ENCODE assay signal across 10 cellular contexts in genomic region chrX:143634373-143634685, GRCh38. TPM values are rescaled to one million over a fixed set of nuclear protein-coding genes. Genes with fewer than 3 reads are reported as not detected.
A peak's percentile ranks its signal among the peaks of the same experiment; 100 is the strongest.
DNase-seq lines count a peak whose midpoint lies in the region; ATAC-seq and TF ChIP-seq lines count a peak whose summit lies in the region.
"Had no signal": no experiment of that assay in that cellular context is flagged by ENCODE, and none has a peak within 500 bp of the region (broad histone marks: within the 10 kb centered on the region; RNA-seq: fewer than 3 reads in every experiment).

No MANE protein-coding gene starts in this region.

- H3K4me3 Mint-ChIP-seq in dendritic cell treated with granulocyte-macrophage colony-stimulating factor and Interleukin-4, amounts not matched to agents 40 ng/mL and 50 ng/mL, for 4 days = peak overlapping the region; percentile 97
- peak overlapping the region; percentile 82 for H3K4me3 Mint-ChIP-seq in mesothelial cell of epicardium
- H3K4me3 Mint-ChIP-seq: activated T-cell treated with anti-CD3 and anti-CD28 coated beads, Interleukin-2, amount 50 U/mL, for 72 hours had no signal

- peaks cover 20% of the 10 kb centered on the region for H3K27me3 Mint-ChIP-seq in dendritic cell treated with granulocyte-macrophage colony-stimulating factor and Interleukin-4, amounts not matched to agents 40 ng/mL and 50 ng/mL, for 4 days
- H3K27me3 Mint-ChIP-seq in mesothelial cell of epicardium (ENCODE audit: low read depth) = peaks cover 52% of the 10 kb centered on the region

- no peaks in the 10 kb centered on the region for H3K9me3 ChIP-seq in stomach

- TF ChIP-seq CTCF in mesothelial cell of epicardium (IDR thresholded peaks at IDR 0.05; ENCODE audit: unreplicated experiment) = no peak
- TF ChIP-seq CTCF in stomach (IDR thresholded peaks at IDR 0.05) = no peak

- WGBS in stomach, 5 donors = 1 to 40% (median 10%) methylated on average over 4 to 23 of the region's 24 CpGs; no CpG with 5 or more reads in 1 of the 5 donors

- H3K4me1 Mint-ChIP-seq in dendritic cell treated with granulocyte-macrophage colony-stimulating factor and Interleukin-4, amounts not matched to agents 40 ng/mL and 50 ng/mL, for 4 days (ENCODE audit: low read depth) = peaks cover 29% of the 10 kb centered on the region
- H3K4me1 Mint-ChIP-seq in mesothelial cell of epicardium = peaks cover 10% of the 10 kb centered on the region

- no peak overlapping the region for H3K27ac ChIP-seq in stomach

- H3K9me3 Mint-ChIP-seq in dendritic cell treated with granulocyte-macrophage colony-stimulating factor and Interleukin-4, amounts not matched to agents 40 ng/mL and 50 ng/mL, for 4 days = no peaks in the 10 kb centered on the region
- H3K9me3 Mint-ChIP-seq in mesothelial cell of epicardium = peaks cover 8% of the 10 kb centered on the region

- H3K27ac Mint-ChIP-seq in dendritic cell treated with granulocyte-macrophage colony-stimulating factor and Interleukin-4, amounts not matched to agents 40 ng/mL and 50 ng/mL, for 4 days = no peak overlapping the region
- no peak overlapping the region for H3K27ac Mint-ChIP-seq in mesothelial cell of epicardium
- H3K27ac Mint-ChIP-seq: activated T-cell treated with anti-CD3 and anti-CD28 coated beads, Interleukin-2, amount 50 U/mL, for 72 hours had no signal

- peaks cover 0 to 33% (median 22%) of the 10 kb centered on the region in 3 donors for H3K27me3 ChIP-seq in stomach

- intact Hi-C loops in dendritic cell treated with granulocyte-macrophage colony-stimulating factor and Interleukin-4, amounts not matched to agents 40 ng/mL and 50 ng/mL, for 4 days (cut with micrococcal nuclease) = no loop called here
- intact Hi-C loops in stomach (cut with DNase I; ENCODE audit: low total_unique reads) = no loop called here

- peak; percentile 21 for DNase-seq in NCI-H460 (ENCODE audit: extremely low read depth, low read depth)
- no peak for DNase-seq in mesothelial cell of epicardium (ENCODE audit: low spot score in 2 of 2, unreplicated experiment in 2 of 2)
- DNase-seq in stomach = no peak
- DNase-seq in kidney glomerular epithelial cell (lab: John Stamatoyannopoulos, UW) = no peak
- DNase-seq in stimulated activated naive CD4-positive, alpha-beta T cell (lab: John Stamatoyannopoulos, UW) = no peak
- DNase-seq: activated T-cell treated with anti-CD3 and anti-CD28 coated beads, Interleukin-2, amount 50 U/mL, for 72 hours had no signal

- H3K36me3 Mint-ChIP-seq in dendritic cell treated with granulocyte-macrophage colony-stimulating factor and Interleukin-4, amounts not matched to agents 40 ng/mL and 50 ng/mL, for 4 days (ENCODE audit: low read depth) = peaks cover 10% of the 10 kb centered on the region
- no peaks in the 10 kb centered on the region for H3K36me3 Mint-ChIP-seq in mesothelial cell of epicardium

- H3K36me3 ChIP-seq in stomach = no peaks in the 10 kb centered on the region

- H3K4me1 ChIP-seq in stomach = peaks cover 0 to 22% (median 15%) of the 10 kb centered on the region in 4 donors

- H3K4me3 ChIP-seq in stomach = peak overlapping the region; percentile 36 to 51 (median 44)
- H3K4me3 ChIP-seq: K562 had no signal

- TF ChIP-seq POLR2A in stomach (IDR thresholded peaks at IDR 0.05) = no peak

- ATAC-seq in GM19455 (IDR thresholded peaks at IDR 0.05; ENCODE audit: unreplicated experiment) = no peak
- ATAC-seq in activated CD4-positive, CD25-positive, alpha-beta regulatory T cell treated with anti-CD3 and anti-CD28 coated beads, Interleukin-2, amount 50 U/mL, for 24 hours = no peak
- ATAC-seq: activated T-cell treated with anti-CD3 and anti-CD28 coated beads, Interleukin-2, amount 50 U/mL, for 72 hours; K562 had no signal

- no peak for TF ChIP-seq EP300 in stomach (IDR thresholded peaks at IDR 0.05)

RNA-seq across cellular contexts. Expression of gene SLITRK4, which starts 1.6 kb away (rescaled TPM):
- total RNA-seq in NCI-H460 (2014; rRNA removed; shearing (Covaris generic)) = 95.2 and 109 TPM in 2 replicates
- polyA plus RNA-seq in NCI-H460 (2014; cell fraction: nucleus; rRNA removed) = 28.1 and 36.5 TPM in 2 replicates
- total RNA-seq in mesothelial cell of epicardium (1.5 to 2.1 TPM (median 1.6 TPM) in 3 replicates), stomach (1 to 10 TPM in 1 of 5 donors, under 1 TPM in 1, not detected in 3; 0.29 to 6.2 TPM)
- polyA plus RNA-seq in stomach = under 1 TPM; 0.03 to 0.15 (median 0.06) TPM
- total RNA-seq: activated T-cell treated with anti-CD3 and anti-CD28 coated beads, Interleukin-2, amount 50 U/mL, for 72 hours; K562 had no signal
- polyA plus RNA-seq: K562 had no signal

Comparison
In these comparisons a context has a peak if more than half of its experiments do, and no peak if none do; other contexts are left out.
1. RNA of gene SLITRK4, which starts 1.6 kb away (total RNA-seq): 95.2 to 109 TPM in NCI-H460; 1.5 to 2.1 TPM in mesothelial cell of epicardium and 0.29 to 6.2 TPM in stomach; every median in the first group is over 10 times any median in the second.